Comparison of ENCODE assay signal across 2 cellular contexts in genomic region chr10:101749033-101749432, GRCh38.
A peak's percentile ranks its signal among the peaks of the same experiment; 100 is the strongest.
TF ChIP-seq lines count a peak whose summit lies in the region.

No MANE protein-coding gene starts in this region.

TF ChIP-seq in Ishikawa, 13 proteins besides CTCF, POLR2A, EP300 and RAD21 (continued from another document):
- no peak for TF ChIP-seq FOXM1 (IDR thresholded peaks at IDR 0.05; ENCODE audit: borderline replicate concordance, low read depth)
TF ChIP-seq in Ishikawa: peak in this region for 0.

TF ChIP-seq in K562, 482 proteins besides CTCF, POLR2A, EP300 and RAD21 (continued from another document):
- TF ChIP-seq VEZF1 (CRISPR knock-in tag; IDR thresholded peaks at IDR 0.05) (0 out of 2 replicates have a peak, but pooled peaks have one; percentile 18), ASH1L (IDR thresholded peaks at IDR 0.05; ENCODE audit: borderline replicate concordance, low read depth, partially characterized antibody) (no peak), CTCFL (IDR thresholded peaks at IDR 0.05; ENCODE audit: borderline replicate concordance, insufficient read depth, low read depth, low read length, poor library complexity, severe bottlenecking) (no peak), FOXM1 (IDR thresholded peaks at IDR 0.05; ENCODE audit: low read depth) (no peak), FOXM1 (CRISPR knock-in tag; IDR thresholded peaks at IDR 0.05; ENCODE audit: low read depth) (no peak)
- TF ChIP-seq, protein P1, sequence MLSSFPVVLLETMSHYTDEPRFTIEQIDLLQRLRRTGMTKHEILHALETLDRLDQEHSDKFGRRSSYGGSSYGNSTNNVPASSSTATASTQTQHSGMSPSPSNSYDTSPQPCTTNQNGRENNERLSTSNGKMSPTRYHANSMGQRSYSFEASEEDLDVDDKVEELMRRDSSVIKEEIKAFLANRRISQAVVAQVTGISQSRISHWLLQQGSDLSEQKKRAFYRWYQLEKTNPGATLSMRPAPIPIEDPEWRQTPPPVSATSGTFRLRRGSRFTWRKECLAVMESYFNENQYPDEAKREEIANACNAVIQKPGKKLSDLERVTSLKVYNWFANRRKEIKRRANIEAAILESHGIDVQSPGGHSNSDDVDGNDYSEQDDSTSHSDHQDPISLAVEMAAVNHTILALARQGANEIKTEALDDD (IDR thresholded peaks at IDR 0.05) = peak; percentile 55; the same call in 1 of the 2 replicates
- TF ChIP-seq, protein P2, sequence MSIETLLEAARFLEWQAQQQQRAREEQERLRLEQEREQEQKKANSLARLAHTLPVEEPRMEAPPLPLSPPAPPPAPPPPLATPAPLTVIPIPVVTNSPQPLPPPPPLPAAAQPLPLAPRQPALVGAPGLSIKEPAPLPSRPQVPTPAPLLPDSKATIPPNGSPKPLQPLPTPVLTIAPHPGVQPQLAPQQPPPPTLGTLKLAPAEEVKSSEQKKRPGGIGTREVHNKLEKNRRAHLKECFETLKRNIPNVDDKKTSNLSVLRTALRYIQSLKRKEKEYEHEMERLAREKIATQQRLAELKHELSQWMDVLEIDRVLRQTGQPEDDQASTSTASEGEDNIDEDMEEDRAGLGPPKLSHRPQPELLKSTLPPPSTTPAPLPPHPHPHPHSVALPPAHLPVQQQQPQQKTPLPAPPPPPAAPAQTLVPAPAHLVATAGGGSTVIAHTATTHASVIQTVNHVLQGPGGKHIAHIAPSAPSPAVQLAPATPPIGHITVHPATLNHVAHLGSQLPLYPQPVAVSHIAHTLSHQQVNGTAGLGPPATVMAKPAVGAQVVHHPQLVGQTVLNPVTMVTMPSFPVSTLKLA (conservative IDR thresholded peaks at IDR 0.05) = 0 out of 4 replicates have a peak, but pooled peaks of 1 of the 2 experiments have one; percentile 10
